ENCODE assay signal across 9 cellular contexts in the genomic region with DNA sequence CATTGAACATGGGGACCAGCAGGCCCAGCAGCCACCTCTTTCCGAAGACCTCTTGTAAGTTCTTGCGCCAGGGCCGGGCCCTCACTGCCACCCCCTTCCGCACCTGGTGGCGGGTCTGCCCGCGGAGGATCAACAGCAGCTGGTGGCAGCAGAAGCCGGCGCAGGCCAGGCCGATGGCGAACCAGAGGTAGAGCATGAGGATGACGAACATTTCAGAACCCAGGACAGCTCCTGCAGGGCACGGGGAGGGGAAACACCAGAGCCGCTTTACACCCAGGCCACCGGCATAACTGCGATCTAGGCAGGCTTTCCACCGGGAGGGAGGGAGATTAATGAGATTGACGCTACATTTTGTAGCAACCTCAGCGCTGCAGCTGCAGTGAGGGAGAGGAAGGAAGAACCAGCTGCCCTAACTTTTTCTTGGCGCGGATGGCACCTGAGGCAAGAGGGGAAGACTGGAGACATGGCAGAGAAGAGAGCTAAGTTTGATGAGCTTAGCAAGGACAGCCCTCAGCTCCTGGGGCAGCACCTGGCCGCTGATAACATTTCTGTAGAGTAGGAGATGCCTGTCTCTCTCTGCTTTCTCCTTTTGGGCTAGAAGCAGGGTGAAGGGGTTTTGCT. TPM values are rescaled to one million over a fixed set of nuclear protein-coding genes. Genes with fewer than 3 reads are reported as not detected.
DNase-seq lines count a peak whose midpoint lies in the region; ATAC-seq, FAIRE-seq and TF ChIP-seq lines count a peak whose summit lies in the region.
"Had no signal": no experiment of that assay in that cellular context is flagged by ENCODE, and none has a peak within 500 bp of the region (broad histone marks: within the 10 kb centered on the region; RNA-seq: fewer than 3 reads in every experiment).

No MANE protein-coding gene starts in this region.

- H3K9me3 Mint-ChIP-seq in activated CD4-positive, alpha-beta T cell treated with anti-CD3 and anti-CD28 coated beads, Interleukin-2, amount 10 ng/mL, durations not matched to agents 7 days and 5 days: no peaks in the 10 kb centered on the region
- no peaks in the 10 kb centered on the region for H3K9me3 Mint-ChIP-seq in osteocyte (ENCODE audit: unreplicated experiment)

- H3K36me3 Mint-ChIP-seq in activated CD4-positive, alpha-beta T cell treated with anti-CD3 and anti-CD28 coated beads, Interleukin-2, amount 10 ng/mL, durations not matched to agents 7 days and 5 days (ENCODE audit: low read depth): no peaks in the 10 kb centered on the region
- H3K36me3 Mint-ChIP-seq in osteocyte (ENCODE audit: unreplicated experiment): no peaks in the 10 kb centered on the region

- H3K9ac ChIP-seq in endothelial cell of umbilical vein (replicated peaks; ENCODE audit: extremely low read depth, insufficient read depth, low read length): no peak overlapping the region

- no peaks in the 10 kb centered on the region for H3K79me2 ChIP-seq in endothelial cell of umbilical vein (ENCODE audit: control insufficient read depth, insufficient read depth, low read length)
- H3K79me2 ChIP-seq in osteoblast (ENCODE audit: insufficient read depth, low read length): no peaks in the 10 kb centered on the region

- ATAC-seq in GM18517 (IDR thresholded peaks at IDR 0.05; ENCODE audit: unreplicated experiment): no peak

- H3K27me3 ChIP-seq in endothelial cell of umbilical vein (ENCODE audit: control insufficient read depth in 2 of 2, insufficient read depth in 2 of 2, low read length in 2 of 2) (peaks cover 5 to 13% of the 10 kb centered on the region in 2 experiments), osteoblast (ENCODE audit: insufficient read depth, low read length) (peaks cover 32% of the 10 kb centered on the region)

- no peak overlapping the region for H2AFZ ChIP-seq in endothelial cell of umbilical vein (ENCODE audit: low read depth, low read length)
- no peak overlapping the region for H2AFZ ChIP-seq in osteoblast (ENCODE audit: low read length)

- H3K4me3 ChIP-seq in endothelial cell of umbilical vein (replicated peaks in 1 of 3; ENCODE audit: insufficient read depth in 1 of 3, low read depth in 1 of 3, low read length in 3 of 3) (no peak overlapping the region), osteoblast (ENCODE audit: insufficient read depth, low read length) (no peak overlapping the region)

- H3K4me1 ChIP-seq in endothelial cell of umbilical vein (ENCODE audit: control insufficient read depth, extremely low read depth, insufficient read depth, low read length) (no peaks in the 10 kb centered on the region), osteoblast (ENCODE audit: insufficient read depth, low read length) (no peaks in the 10 kb centered on the region)

- TF ChIP-seq POLR2A in GM12891 (IDR thresholded peaks at IDR 0.05; ENCODE audit: low read depth, low read length): no peak
- TF ChIP-seq POLR2A in endothelial cell of umbilical vein (IDR thresholded peaks at IDR 0.05; ENCODE audit: low read depth, low read length): no peak

- H3K27me3 Mint-ChIP-seq in activated CD4-positive, alpha-beta T cell treated with anti-CD3 and anti-CD28 coated beads, Interleukin-2, amount 10 ng/mL, durations not matched to agents 7 days and 5 days: peaks cover 47% of the 10 kb centered on the region
- peaks cover 38% of the 10 kb centered on the region for H3K27me3 Mint-ChIP-seq in osteocyte (ENCODE audit: unreplicated experiment)

- POLR2A ChIA-PET in activated CD4-positive, alpha-beta T cell treated with anti-CD3 and anti-CD28 coated beads, Interleukin-2, amount 10 ng/mL, durations not matched to agents 7 days and 5 days (lab: Charles Lee): interaction anchor here (1.0 kb wide), 1 partner anchor 20 kb away, joined by 5 read pairs; no protein-coding TSS in a partner anchor
- POLR2A ChIA-PET in endothelial cell of umbilical vein (lab: Charles Lee): no interaction called here

- TF ChIP-seq CTCF in endothelial cell of umbilical vein (IDR thresholded peaks at IDR 0.05; ENCODE audit: extremely low read depth in 1 of 2, insufficient read depth in 1 of 2, low read depth in 1 of 2, low read length in 2 of 2) (no peak), osteoblast (IDR thresholded peaks at IDR 0.05; ENCODE audit: extremely low read depth, low read depth, low read length) (no peak), osteocyte (IDR thresholded peaks at IDR 0.05) (no peak)

- no peak overlapping the region for H3K4me3 Mint-ChIP-seq in activated CD4-positive, alpha-beta T cell treated with anti-CD3 and anti-CD28 coated beads, Interleukin-2, amount 10 ng/mL, durations not matched to agents 7 days and 5 days
- no peak overlapping the region for H3K4me3 Mint-ChIP-seq in osteocyte (ENCODE audit: unreplicated experiment)

- FAIRE-seq in GM12891 (lab: Jason Lieb, UNC) (peak; percentile 56), endothelial cell of umbilical vein (lab: Jason Lieb, UNC) (no peak)

- DNase-seq in GM12891 (ENCODE audit: insufficient read length, low spot score) (peak; percentile 83), HT1080 (ENCODE audit: low read depth) (peak; percentile 38), endothelial cell of umbilical vein (ENCODE audit: low read depth, low spot score) (peak; percentile 61), osteoblast (ENCODE audit: insufficient read length, low spot score, missing footprints) (peak; percentile 97), osteocyte (ENCODE audit: extremely low spot score, unreplicated experiment) (no peak), NCI-H446 (lab: John Stamatoyannopoulos, UW) (no peak)
- DNase-seq in activated CD4-positive, alpha-beta T cell treated with anti-CD3 and anti-CD28 coated beads, Interleukin-2, amount 10 ng/mL, durations not matched to agents 7 days and 5 days: peak; percentile 84

- H3K9me3 ChIP-seq in endothelial cell of umbilical vein (replicated peaks; ENCODE audit: control insufficient read depth, insufficient read depth, low read length) (no peaks in the 10 kb centered on the region), osteoblast (ENCODE audit: low read depth, low read length) (no peaks in the 10 kb centered on the region)

- H3K27ac Mint-ChIP-seq in activated CD4-positive, alpha-beta T cell treated with anti-CD3 and anti-CD28 coated beads, Interleukin-2, amount 10 ng/mL, durations not matched to agents 7 days and 5 days: no peak overlapping the region
- H3K27ac Mint-ChIP-seq in osteocyte (ENCODE audit: unreplicated experiment): no peak overlapping the region

- dilution Hi-C loops in endothelial cell of umbilical vein (cut with MboI; ENCODE audit: extremely low pct_ligation_motif_present, low sequenced_read_pairs): no loop called here

- intact Hi-C loops in endothelial cell of umbilical vein (cut with micrococcal nuclease): loop anchor here (2.0 kb wide), 1 partner anchor 75 kb away; no protein-coding TSS in a partner anchor

- H3K27ac ChIP-seq in endothelial cell of umbilical vein (ENCODE audit: insufficient read depth, low read depth, low read length) (no peak overlapping the region), osteoblast (ENCODE audit: low read depth, low read length) (no peak overlapping the region)
- H3K27ac ChIP-seq: HL-60 had no signal

- H3K36me3 ChIP-seq in endothelial cell of umbilical vein (ENCODE audit: control insufficient read depth in 2 of 2, extremely low read depth in 1 of 2, insufficient read depth in 2 of 2, low read length in 2 of 2) (no peaks in the 10 kb centered on the region), osteoblast (ENCODE audit: insufficient read depth, low read length) (no peaks in the 10 kb centered on the region)

- CTCF ChIA-PET in activated CD4-positive, alpha-beta T cell treated with anti-CD3 and anti-CD28 coated beads, Interleukin-2, amount 10 ng/mL, durations not matched to agents 7 days and 5 days (lab: Charles Lee): interaction anchor here (0.6 to 1.0 kb wide), 3 partner anchors 10 to 429 kb away, joined by 3 read pairs; no protein-coding TSS in a partner anchor
- CTCF ChIA-PET in endothelial cell of umbilical vein (lab: Charles Lee): interaction anchor here (0.9 to 6.0 kb wide), 7 partner anchors 8 to 270 kb away, joined by 3 to 48 read pairs (median 8); no protein-coding TSS in a partner anchor

- H3K9me1 ChIP-seq in endothelial cell of umbilical vein (replicated peaks; ENCODE audit: control insufficient read depth, extremely low read depth, insufficient read depth, low read length): no peaks in the 10 kb centered on the region

- H4K20me1 ChIP-seq in endothelial cell of umbilical vein (replicated peaks; ENCODE audit: control insufficient read depth, extremely low read depth, insufficient read depth, low read length): no peaks in the 10 kb centered on the region
- H4K20me1 ChIP-seq in osteoblast (ENCODE audit: insufficient read depth, low read length): no peaks in the 10 kb centered on the region

- no TSS peak for BruUV-seq in endothelial cell of umbilical vein (replicated peaks; lab: Mats Ljungman, UMichigan)

- H3K4me2 ChIP-seq in endothelial cell of umbilical vein (ENCODE audit: insufficient read depth, low read length): no peak overlapping the region
- no peak overlapping the region for H3K4me2 ChIP-seq in osteoblast (ENCODE audit: insufficient read depth, low read length)

- H3K4me1 Mint-ChIP-seq in activated CD4-positive, alpha-beta T cell treated with anti-CD3 and anti-CD28 coated beads, Interleukin-2, amount 10 ng/mL, durations not matched to agents 7 days and 5 days: no peaks in the 10 kb centered on the region
- H3K4me1 Mint-ChIP-seq in osteocyte (ENCODE audit: unreplicated experiment): peaks cover 3% of the 10 kb centered on the region

RNA-seq across cellular contexts. Expression of a gene that starts 7.8 kb away (rescaled TPM):
- not detected for polyA plus RNA-seq in GM12891 (2012; ENCODE audit: low read depth, missing spikeins)
- 0.10 TPM in 1 of 2 replicates, not detected in the other for total RNA-seq in HT1080 (2014; rRNA removed; shearing (Covaris generic))
- 0.02 TPM in 1 of 2 replicates, not detected in the other for polyA plus RNA-seq in HT1080 (2015; cell fraction: cytosol; rRNA removed)
- polyA plus RNA-seq in HT1080 (2015; cell fraction: nucleus; rRNA removed): not detected in 2 replicates
- not detected for total RNA-seq in activated CD4-positive, alpha-beta T cell treated with anti-CD3 and anti-CD28 coated beads, Interleukin-2, amount 10 ng/mL, durations not matched to agents 7 days and 5 days
- total RNA-seq in endothelial cell of umbilical vein: 0.24 and 0.28 TPM in 2 replicates
- polyA plus RNA-seq in endothelial cell of umbilical vein: 0.03 and 0.08 TPM in 2 replicates
- 0.03 and 0.04 TPM in 2 replicates for polyA plus RNA-seq in endothelial cell of umbilical vein (2011; cell fraction: cytosol; rRNA removed)
- polyA plus RNA-seq in endothelial cell of umbilical vein (2011; cell fraction: nucleus; rRNA removed): 0.06 TPM in 1 of 2 replicates, not detected in the other
- 0.04 TPM in 1 of 2 replicates, not detected in the other for polyA plus RNA-seq in endothelial cell of umbilical vein (2012)
- polyA minus RNA-seq in endothelial cell of umbilical vein: 0.04 TPM in 1 of 2 replicates, not detected in the other
- not detected for polyA minus RNA-seq in endothelial cell of umbilical vein (2011; cell fraction: cytosol; rRNA and poly(A)+ RNA removed)
- not detected in 2 replicates for polyA minus RNA-seq in endothelial cell of umbilical vein (2011; cell fraction: nucleus; rRNA and poly(A)+ RNA removed)
- total RNA-seq in osteoblast: not detected in 2 replicates
- 0.10 and 0.16 TPM in 2 replicates for total RNA-seq in osteocyte

RNA-seq across cellular contexts. Expression of a gene that starts 35.8 kb away (rescaled TPM):
- 6.4 TPM for polyA plus RNA-seq in GM12891 (2012; ENCODE audit: low read depth, missing spikeins)
- total RNA-seq in HT1080 (2014; rRNA removed; shearing (Covaris generic)): 10.4 and 12.9 TPM in 2 replicates
- polyA plus RNA-seq in HT1080 (2015; cell fraction: cytosol; rRNA removed): 12.0 and 12.9 TPM in 2 replicates
- 15.0 and 15.8 TPM in 2 replicates for polyA plus RNA-seq in HT1080 (2015; cell fraction: nucleus; rRNA removed)
- 10 to 100 TPM; 14.4 to 15.1 TPM for total RNA-seq in activated CD4-positive, alpha-beta T cell treated with anti-CD3 and anti-CD28 coated beads, Interleukin-2, amount 10 ng/mL, durations not matched to agents 7 days and 5 days
- total RNA-seq in endothelial cell of umbilical vein: 17.4 and 17.7 TPM in 2 replicates
- polyA plus RNA-seq in endothelial cell of umbilical vein: 7.6 and 8.8 TPM in 2 replicates
- polyA plus RNA-seq in endothelial cell of umbilical vein (2011; cell fraction: cytosol; rRNA removed): 9.0 and 9.6 TPM in 2 replicates
- polyA plus RNA-seq in endothelial cell of umbilical vein (2011; cell fraction: nucleus; rRNA removed): 7.7 and 8.8 TPM in 2 replicates
- polyA plus RNA-seq in endothelial cell of umbilical vein (2012): 8.7 and 10.6 TPM in 2 replicates
- 16.4 and 17.6 TPM in 2 replicates for polyA minus RNA-seq in endothelial cell of umbilical vein
- 8.1 TPM for polyA minus RNA-seq in endothelial cell of umbilical vein (2011; cell fraction: cytosol; rRNA and poly(A)+ RNA removed)
- 6.1 and 9.5 TPM in 2 replicates for polyA minus RNA-seq in endothelial cell of umbilical vein (2011; cell fraction: nucleus; rRNA and poly(A)+ RNA removed)
- 15.9 and 16.6 TPM in 2 replicates for total RNA-seq in osteoblast
- total RNA-seq in osteocyte: 12.4 and 12.7 TPM in 2 replicates

RNA-seq across cellular contexts. Expression of a gene that starts 47.8 kb away (rescaled TPM):
- polyA plus RNA-seq in GM12891 (2012; ENCODE audit: low read depth, missing spikeins): 0.04 TPM
- total RNA-seq in HT1080 (2014; rRNA removed; shearing (Covaris generic)): not detected in 2 replicates
- 0.08 TPM in 1 of 2 replicates, not detected in the other for polyA plus RNA-seq in HT1080 (2015; cell fraction: cytosol; rRNA removed)
- 0.07 TPM in 1 of 2 replicates, not detected in the other for polyA plus RNA-seq in HT1080 (2015; cell fraction: nucleus; rRNA removed)
- total RNA-seq in activated CD4-positive, alpha-beta T cell treated with anti-CD3 and anti-CD28 coated beads, Interleukin-2, amount 10 ng/mL, durations not matched to agents 7 days and 5 days: under 1 TPM; 0.29 to 0.45 TPM
- not detected in 2 replicates for total RNA-seq in endothelial cell of umbilical vein
- polyA plus RNA-seq in endothelial cell of umbilical vein: not detected in 2 replicates
- polyA plus RNA-seq in endothelial cell of umbilical vein (2011; cell fraction: cytosol; rRNA removed): not detected in 2 replicates
- polyA plus RNA-seq in endothelial cell of umbilical vein (2011; cell fraction: nucleus; rRNA removed): not detected in 2 replicates
- polyA plus RNA-seq in endothelial cell of umbilical vein (2012): not detected in 2 replicates
- polyA minus RNA-seq in endothelial cell of umbilical vein: not detected in 2 replicates
- polyA minus RNA-seq in endothelial cell of umbilical vein (2011; cell fraction: cytosol; rRNA and poly(A)+ RNA removed): not detected
- polyA minus RNA-seq in endothelial cell of umbilical vein (2011; cell fraction: nucleus; rRNA and poly(A)+ RNA removed): not detected in 2 replicates
- total RNA-seq in osteoblast: 0.72 TPM in 1 of 2 replicates, not detected in the other
- 0.11 and 0.39 TPM in 2 replicates for total RNA-seq in osteocyte

Comparison
In these comparisons a context has a peak if more than half of its experiments do, and no peak if none do; other contexts are left out.
1. DNase-seq: peak in GM12891 (single experiment), HT1080 (single experiment), activated CD4-positive, alpha-beta T cell treated with anti-CD3 and anti-CD28 coated beads, Interleukin-2, amount 10 ng/mL, durations not matched to agents 7 days and 5 days (single experiment), endothelial cell of umbilical vein (single experiment) and osteoblast (single experiment); none in osteocyte (single experiment) and NCI-H446 (0 of 2).